In genomic region chr6:111759413-111759835, GRCh38 we compare ENCODE assay signal across 8 cellular contexts.
DNase-seq lines count a peak whose midpoint lies in the region; ATAC-seq and TF ChIP-seq lines count a peak whose summit lies in the region.
"Had no signal": no experiment of that assay in that cellular context is flagged by ENCODE, and none has a peak within 500 bp of the region (broad histone marks: within the 10 kb centered on the region; RNA-seq: fewer than 3 reads in every experiment).

No MANE protein-coding gene starts in this region.

- H3K9me3 ChIP-seq in KOPT-K1 (ENCODE audit: insufficient read depth, low read length, poor library complexity, severe bottlenecking), result no peaks in the 10 kb centered on the region
- no peaks in the 10 kb centered on the region for H3K9me3 ChIP-seq in gastroesophageal sphincter

- peak overlapping the region; percentile 99 for H3K27ac Mint-ChIP-seq in activated T-cell treated with anti-CD3 and anti-CD28 coated beads, Interleukin-2, amount 50 U/mL, for 24 hours
- peak overlapping the region; percentile 97 for H3K27ac Mint-ChIP-seq in stimulated activated effector memory CD8-positive, alpha-beta T cell treated with anti-CD3 and anti-CD28 coated beads, Interleukin-12 subunit alpha, Interleukin-12 subunit beta, amount 100 ng/mL, for 72 hours

- peaks cover 93% of the 10 kb centered on the region for H3K4me1 Mint-ChIP-seq in activated T-cell treated with anti-CD3 and anti-CD28 coated beads, Interleukin-2, amount 50 U/mL, for 24 hours (ENCODE audit: low read depth)
- H3K4me1 Mint-ChIP-seq in stimulated activated effector memory CD8-positive, alpha-beta T cell treated with anti-CD3 and anti-CD28 coated beads, Interleukin-12 subunit alpha, Interleukin-12 subunit beta, amount 100 ng/mL, for 72 hours, result peaks cover 75% of the 10 kb centered on the region

- DNase-seq in activated T-cell treated with anti-CD3 and anti-CD28 coated beads, Interleukin-2, amount 50 U/mL, for 24 hours, result peak; percentile 66
- peak in 1 of 2 donors; percentile 77 for DNase-seq in stimulated activated effector memory CD8-positive, alpha-beta T cell treated with anti-CD3 and anti-CD28 coated beads, Interleukin-12 subunit alpha, Interleukin-12 subunit beta, amount 100 ng/mL, for 72 hours (ENCODE audit: low spot score in 2 of 2)
- DNase-seq in RPMI8226 (no peak), MV-4-11 (lab: John Stamatoyannopoulos, UW) (no peak)

- H3K4me3 Mint-ChIP-seq in activated T-cell treated with anti-CD3 and anti-CD28 coated beads, Interleukin-2, amount 50 U/mL, for 24 hours, result peak overlapping the region; percentile 86
- H3K4me3 Mint-ChIP-seq in stimulated activated effector memory CD8-positive, alpha-beta T cell treated with anti-CD3 and anti-CD28 coated beads, Interleukin-12 subunit alpha, Interleukin-12 subunit beta, amount 100 ng/mL, for 72 hours, result peak overlapping the region; percentile 83

- peaks cover 93% of the 10 kb centered on the region for H3K36me3 Mint-ChIP-seq in activated T-cell treated with anti-CD3 and anti-CD28 coated beads, Interleukin-2, amount 50 U/mL, for 24 hours (ENCODE audit: low read depth)
- H3K36me3 Mint-ChIP-seq in stimulated activated effector memory CD8-positive, alpha-beta T cell treated with anti-CD3 and anti-CD28 coated beads, Interleukin-12 subunit alpha, Interleukin-12 subunit beta, amount 100 ng/mL, for 72 hours, result peaks cover 93% of the 10 kb centered on the region

- no peaks in the 10 kb centered on the region for H3K36me3 ChIP-seq in KOPT-K1 (ENCODE audit: insufficient read depth, low read length)
- H3K36me3 ChIP-seq in gastroesophageal sphincter, result no peaks in the 10 kb centered on the region

- ATAC-seq in gastroesophageal sphincter, result no peak
- peak; percentile 42 for ATAC-seq in stimulated activated effector memory CD8-positive, alpha-beta T cell treated with anti-CD3 and anti-CD28 coated beads, Interleukin-12 subunit alpha, Interleukin-12 subunit beta, amount 100 ng/mL, for 72 hours
- ATAC-seq in GM18907 (IDR thresholded peaks at IDR 0.05; ENCODE audit: unreplicated experiment), result no peak

- H3K4me1 ChIP-seq in gastroesophageal sphincter, result peaks cover 0 to 57% (median 29%) of the 10 kb centered on the region in 3 donors

- TF ChIP-seq POLR2A in gastroesophageal sphincter (IDR thresholded peaks at IDR 0.05), result no peak

- peak overlapping the region; percentile 84 for H3K27ac ChIP-seq in KOPT-K1 (ENCODE audit: low read depth, low read length, poor library complexity, severe bottlenecking)
- H3K27ac ChIP-seq in gastroesophageal sphincter, result peak overlapping the region in 3 of 4 donors; percentile 48 to 76 (median 59)
- H3K27ac ChIP-seq: HL-60 had no signal

- H3K9me3 Mint-ChIP-seq in activated T-cell treated with anti-CD3 and anti-CD28 coated beads, Interleukin-2, amount 50 U/mL, for 24 hours, result no peaks in the 10 kb centered on the region
- H3K9me3 Mint-ChIP-seq in stimulated activated effector memory CD8-positive, alpha-beta T cell treated with anti-CD3 and anti-CD28 coated beads, Interleukin-12 subunit alpha, Interleukin-12 subunit beta, amount 100 ng/mL, for 72 hours, result no peaks in the 10 kb centered on the region

- no peak for TF ChIP-seq EP300 in gastroesophageal sphincter (IDR thresholded peaks at IDR 0.05)

- H3K27me3 ChIP-seq in gastroesophageal sphincter, result no peaks in the 10 kb centered on the region

- 0 to 20% methylated on average over 1 to 10 of the region's 10 CpGs for WGBS in gastroesophageal sphincter (ENCODE audit: low coverage in 1 of 2), 2 donors

- H3K4me3 ChIP-seq in gastroesophageal sphincter, result peak overlapping the region; percentile 6 to 19

- no peak for TF ChIP-seq CTCF in gastroesophageal sphincter (IDR thresholded peaks at IDR 0.05)

- no peaks in the 10 kb centered on the region for H3K27me3 Mint-ChIP-seq in activated T-cell treated with anti-CD3 and anti-CD28 coated beads, Interleukin-2, amount 50 U/mL, for 24 hours
